In genomic region chr3:142450192-142450591, GRCh38 we compare ENCODE assay signal across 16 cellular contexts.
"Had no signal": no experiment of that assay in that cellular context is flagged by ENCODE, and none has a peak within 500 bp of the region (broad histone marks: within the 10 kb centered on the region; RNA-seq: fewer than 3 reads in every experiment).

No MANE protein-coding gene starts in this region.

- DNase-seq: effector CD4-positive, alpha-beta T cell; endodermal cell; erythroblast; heart left ventricle; islet precursor cell; mammary epithelial cell; mucosa of descending colon; naive thymus-derived CD8-positive, alpha-beta T cell; posterior cingulate gyrus; right cardiac atrium; stimulated activated CD4-positive, alpha-beta T cell treated with anti-CD3 and anti-CD28 coated beads, Interleukin-4, amount 100 ng/mL, for 1 hour; stimulated activated CD8-positive, alpha-beta memory T cell treated with anti-CD3 and anti-CD28 coated beads, Interleukin-4, amount 100 ng/mL, for 48 hours; stimulated activated naive CD8-positive, alpha-beta T cell treated with anti-CD3 and anti-CD28 coated beads, Interleukin-15, amount 100 ng/mL, for 72 hours had no signal

- ATAC-seq: left lobe of liver; mucosa of descending colon; naive thymus-derived CD8-positive, alpha-beta T cell; right cardiac atrium; stimulated activated effector memory CD8-positive, alpha-beta T cell treated with anti-CD3 and anti-CD28 coated beads, Interleukin-12 subunit alpha, Interleukin-12 subunit beta, amount 100 ng/mL, for 72 hours; stimulated activated naive CD8-positive, alpha-beta T cell treated with anti-CD3 and anti-CD28 coated beads, Interleukin-15, amount 100 ng/mL, for 72 hours had no signal

- H3K27me3 Mint-ChIP-seq: naive thymus-derived CD8-positive, alpha-beta T cell; stimulated activated naive CD8-positive, alpha-beta T cell treated with anti-CD3 and anti-CD28 coated beads, Interleukin-15, amount 100 ng/mL, for 72 hours had no signal

- H3K4me3 Mint-ChIP-seq: endodermal cell; naive thymus-derived CD8-positive, alpha-beta T cell; neural crest cell; stimulated activated effector memory CD8-positive, alpha-beta T cell treated with anti-CD3 and anti-CD28 coated beads, Interleukin-12 subunit alpha, Interleukin-12 subunit beta, amount 100 ng/mL, for 72 hours; stimulated activated naive CD8-positive, alpha-beta T cell treated with anti-CD3 and anti-CD28 coated beads, Interleukin-15, amount 100 ng/mL, for 72 hours had no signal

- H3K27ac Mint-ChIP-seq: endodermal cell; stimulated activated effector memory CD8-positive, alpha-beta T cell treated with anti-CD3 and anti-CD28 coated beads, Interleukin-12 subunit alpha, Interleukin-12 subunit beta, amount 100 ng/mL, for 72 hours had no signal

- H3K9me3 Mint-ChIP-seq: endodermal cell; naive thymus-derived CD8-positive, alpha-beta T cell; neural crest cell; stimulated activated effector memory CD8-positive, alpha-beta T cell treated with anti-CD3 and anti-CD28 coated beads, Interleukin-12 subunit alpha, Interleukin-12 subunit beta, amount 100 ng/mL, for 72 hours; stimulated activated naive CD8-positive, alpha-beta T cell treated with anti-CD3 and anti-CD28 coated beads, Interleukin-15, amount 100 ng/mL, for 72 hours had no signal
